ENCODE assay signal across 22 cellular contexts in the genomic region with DNA sequence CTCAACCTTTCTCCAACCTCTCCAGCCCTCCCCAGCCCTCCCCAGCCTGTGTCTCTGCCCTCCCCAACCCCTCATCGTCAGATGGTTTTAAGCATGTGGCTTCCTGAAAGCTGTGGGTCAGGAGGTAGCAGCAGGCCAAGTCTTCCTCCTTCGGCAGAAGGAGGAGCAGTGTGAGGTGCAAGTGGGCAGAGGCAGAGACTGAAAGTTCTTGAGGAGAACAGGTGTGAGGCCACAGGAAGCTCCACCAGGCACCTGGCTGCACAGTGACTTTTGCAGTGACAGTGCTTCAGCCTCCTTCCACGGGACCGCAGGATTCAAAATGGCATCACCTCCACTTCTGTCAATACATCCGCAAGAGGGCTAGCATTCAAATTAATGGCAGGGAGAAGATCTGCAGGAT.
DNase-seq lines count a peak whose midpoint lies in the region; ATAC-seq and TF ChIP-seq lines count a peak whose summit lies in the region.
"Had no signal": no experiment of that assay in that cellular context is flagged by ENCODE, and none has a peak within 500 bp of the region (broad histone marks: within the 10 kb centered on the region; RNA-seq: fewer than 3 reads in every experiment).

No MANE protein-coding gene starts in this region.

- H3K36me3 Mint-ChIP-seq in activated CD8-positive, alpha-beta T cell treated with anti-CD3 and anti-CD28 coated beads for 36 hours (ENCODE audit: low read depth), result no peaks in the 10 kb centered on the region
- H3K36me3 Mint-ChIP-seq: type B pancreatic cell had no signal

- POLR2A ChIA-PET in activated CD8-positive, alpha-beta T cell treated with anti-CD3 and anti-CD28 coated beads for 36 hours (lab: Charles Lee), result interaction anchor here (0.6 to 1.6 kb wide), 5 partner anchors 12 to 157 kb away, joined by 3 to 5 read pairs (median 3); no protein-coding TSS in a partner anchor

- H3K4me3 ChIP-seq in mucosa of descending colon, result no peak overlapping the region
- H3K4me3 ChIP-seq: body of pancreas, colonic mucosa, hepatocyte, lung, ovary had no signal

- H3K4me1 ChIP-seq in mucosa of descending colon (ENCODE audit: low read depth), result no peaks in the 10 kb centered on the region
- H3K4me1 ChIP-seq: body of pancreas, colonic mucosa had no signal

- no peak for TF ChIP-seq CTCF in activated CD8-positive, alpha-beta T cell treated with anti-CD3 and anti-CD28 coated beads for 36 hours (IDR thresholded peaks at IDR 0.05)
- no peak for TF ChIP-seq CTCF in mucosa of descending colon (IDR thresholded peaks at IDR 0.05)

- CTCF ChIA-PET in activated CD8-positive, alpha-beta T cell treated with anti-CD3 and anti-CD28 coated beads for 36 hours (lab: Charles Lee), result interaction anchor here (0.8 to 1.0 kb wide), 2 partner anchors 20 to 276 kb away, joined by 3 to 4 read pairs; no protein-coding TSS in a partner anchor

- H3K27me3 Mint-ChIP-seq in activated CD8-positive, alpha-beta T cell treated with anti-CD3 and anti-CD28 coated beads for 36 hours, result peaks cover 7% of the 10 kb centered on the region

- no peaks in the 10 kb centered on the region for H3K36me3 ChIP-seq in mucosa of descending colon (ENCODE audit: low read depth)
- H3K36me3 ChIP-seq: colonic mucosa, ovary had no signal

- H3K27ac Mint-ChIP-seq in activated CD8-positive, alpha-beta T cell treated with anti-CD3 and anti-CD28 coated beads for 36 hours, result no peak overlapping the region
- H3K27ac Mint-ChIP-seq: B cell, type B pancreatic cell had no signal

- H3K9me3 ChIP-seq in mucosa of descending colon, result no peaks in the 10 kb centered on the region
- H3K9me3 ChIP-seq: body of pancreas, colonic mucosa, ovary had no signal

- ATAC-seq in GM18867 (IDR thresholded peaks at IDR 0.05; ENCODE audit: unreplicated experiment) (peak; percentile 41), mucosa of descending colon (peak; percentile 8), HG03045 (IDR thresholded peaks at IDR 0.05; ENCODE audit: unreplicated experiment) (no peak), HG02885 (IDR thresholded peaks at IDR 0.05; ENCODE audit: poor library complexity, unreplicated experiment) (no peak)
- ATAC-seq in activated CD8-positive, alpha-beta T cell treated with anti-CD3 and anti-CD28 coated beads for 36 hours, result peak; percentile 71
- ATAC-seq: body of pancreas, right cardiac atrium had no signal

- DNase-seq in activated CD4-positive, alpha-beta T cell treated with anti-CD3 and anti-CD28 coated beads for 48 hours, result peak; percentile 37
- no peak for DNase-seq in activated CD4-positive, alpha-beta T cell treated with anti-CD3 and anti-CD28 coated beads for 4 hours
- DNase-seq in activated CD8-positive, alpha-beta T cell treated with anti-CD3 and anti-CD28 coated beads for 36 hours, result peak; percentile 58
- no peak for DNase-seq in mucosa of descending colon
- DNase-seq in AML-193 (lab: John Stamatoyannopoulos, UW), result no peak
- DNase-seq: 8988T; body of pancreas; colonic mucosa; GOT3; NCI-H1105 treated with DMSO at 0.1 percent for 48 hours; NCI-H510A; ovary; right cardiac atrium; stimulated activated naive CD4-positive, alpha-beta T cell treated with Interleukin-2 at 50 U/mL for 16 hours; SW 1271 had no signal

- intact Hi-C loops in activated CD8-positive, alpha-beta T cell treated with anti-CD3 and anti-CD28 coated beads for 36 hours (cut with micrococcal nuclease), result loop anchor here (10.0 kb wide), 1 partner anchor 52 kb away; no protein-coding TSS in a partner anchor
- intact Hi-C loops in mucosa of descending colon (cut with DNase I, micrococcal nuclease), result no loop called here

- H3K4me3 Mint-ChIP-seq in activated CD8-positive, alpha-beta T cell treated with anti-CD3 and anti-CD28 coated beads for 36 hours, result no peak overlapping the region
- H3K4me3 Mint-ChIP-seq: B cell, type B pancreatic cell had no signal

- no peaks in the 10 kb centered on the region for H3K9me3 Mint-ChIP-seq in activated CD8-positive, alpha-beta T cell treated with anti-CD3 and anti-CD28 coated beads for 36 hours
- H3K9me3 Mint-ChIP-seq: type B pancreatic cell had no signal

- peaks cover 39% of the 10 kb centered on the region for H3K4me1 Mint-ChIP-seq in activated CD8-positive, alpha-beta T cell treated with anti-CD3 and anti-CD28 coated beads for 36 hours (ENCODE audit: low read depth)

Comparison
In these comparisons a context has a peak if more than half of its experiments do, and no peak if none do; other contexts are left out.
1. DNase-seq: peak in activated CD4-positive, alpha-beta T cell treated with anti-CD3 and anti-CD28 coated beads for 48 hours (single experiment) and activated CD8-positive, alpha-beta T cell treated with anti-CD3 and anti-CD28 coated beads for 36 hours (single experiment); none in activated CD4-positive, alpha-beta T cell treated with anti-CD3 and anti-CD28 coated beads for 4 hours (0 of 2), mucosa of descending colon (0 of 3) and AML-193 (0 of 2).
2. ATAC-seq: peak in GM18867 (single experiment), activated CD8-positive, alpha-beta T cell treated with anti-CD3 and anti-CD28 coated beads for 36 hours (single experiment) and mucosa of descending colon (single experiment); none in HG03045 (single experiment) and HG02885 (single experiment).